18 cellular contexts compared by ENCODE assay signal in the genomic region with DNA sequence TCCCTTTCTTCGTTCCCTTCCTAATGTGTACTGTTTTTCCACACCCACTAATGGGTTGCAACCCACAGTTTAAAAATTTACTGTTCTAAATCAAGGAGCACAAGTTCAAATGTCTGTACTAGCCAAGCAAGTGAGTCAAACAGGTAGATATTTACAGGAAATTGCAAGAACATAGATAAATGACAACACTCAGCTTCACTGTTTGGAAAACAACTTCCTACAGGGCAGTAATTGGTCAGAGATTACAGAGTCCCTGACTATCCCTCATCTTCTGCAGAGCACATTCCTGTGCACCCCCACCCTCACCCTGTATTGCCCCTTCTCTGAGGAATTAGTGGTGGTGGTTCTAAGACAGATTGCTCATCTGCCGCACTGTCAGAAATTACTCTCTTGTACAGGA. TPM values are rescaled to one million over a fixed set of nuclear protein-coding genes. Genes with fewer than 3 reads are reported as not detected.
DNase-seq lines count a peak whose midpoint lies in the region; ATAC-seq, FAIRE-seq and TF ChIP-seq lines count a peak whose summit lies in the region.
"Had no signal": no experiment of that assay in that cellular context is flagged by ENCODE, and none has a peak within 500 bp of the region (broad histone marks: within the 10 kb centered on the region; RNA-seq: fewer than 3 reads in every experiment).

No MANE protein-coding gene starts in this region.

- H3K4me2 ChIP-seq in H9 (ENCODE audit: insufficient read depth, insufficient read length, low read length) = peak overlapping the region; percentile 57

- no peak overlapping the region for H4K91ac ChIP-seq in H9 (ENCODE audit: insufficient read length, low read depth, low read length)

- peaks cover 8% of the 10 kb centered on the region for H3K23me2 ChIP-seq in H9 (ENCODE audit: insufficient read length, low read depth, low read length, poor library complexity, severe bottlenecking)

- H3K27me3 ChIP-seq in H9 (ENCODE audit: insufficient read depth, low read length) (no peaks in the 10 kb centered on the region), right lobe of liver (no peaks in the 10 kb centered on the region)

- H3K36me3 Mint-ChIP-seq in H9 (ENCODE audit: insufficient read depth in 1 of 3, low read depth in 3 of 3) = peaks cover 15 to 30% (median 18%) of the 10 kb centered on the region in 3 experiments; a peak in 6 of 7 replicates
- H3K36me3 Mint-ChIP-seq: stimulated activated effector memory CD8-positive, alpha-beta T cell treated with anti-CD3 and anti-CD28 coated beads, Interleukin-12 subunit alpha, Interleukin-12 subunit beta, amount 100 ng/mL, for 72 hours had no signal

- FAIRE-seq in D721Med (lab: Jason Lieb, UNC) = no peak
- FAIRE-seq: RCC 7860 had no signal

- no peak overlapping the region for H4K8ac ChIP-seq in H9 (replicated peaks; ENCODE audit: insufficient read length, low read depth, low read length)

- peaks cover 24 to 49% of the 10 kb centered on the region in 2 experiments for H3K4me1 Mint-ChIP-seq in H9
- H3K4me1 Mint-ChIP-seq: stimulated activated effector memory CD8-positive, alpha-beta T cell treated with anti-CD3 and anti-CD28 coated beads, Interleukin-12 subunit alpha, Interleukin-12 subunit beta, amount 100 ng/mL, for 72 hours had no signal

- H3K27ac ChIP-seq in H9 (ENCODE audit: insufficient read length, low read depth, low read length) = no peak overlapping the region
- H3K27ac ChIP-seq in right lobe of liver = peak overlapping the region; percentile 73 to 92 (median 81)
- H3K27ac ChIP-seq: parathyroid adenoma had no signal

- DNase-seq in H9 (no peak), cerebellar cortex (ENCODE audit: low spot score) (peak; percentile 29), right lobe of liver (no peak), skeletal muscle cell (ENCODE audit: low read depth) (no peak), SKM-1 treated with dmso at 0.1 percent for 144 hours (lab: John Stamatoyannopoulos, UW; ENCODE audit: unreplicated experiment) (no peak), D721Med (ENCODE audit: insufficient read length, low spot score) (no peak), UCSD-AML1 (lab: John Stamatoyannopoulos, UW; ENCODE audit: unreplicated experiment) (no peak)
- DNase-seq: activated naive CD4-positive, alpha-beta T cell treated with anti-CD3 and anti-CD28 coated beads, Interleukin-2, amount 50 U/mL, for 16 hours; cortex of kidney; left cardiac atrium; NCI-H1092 treated with DMSO at 0.1 percent for 48 hours; stimulated activated CD4-positive, alpha-beta T cell treated with anti-CD3 and anti-CD28 coated beads, Interleukin-2, amount 100 ng/mL, for 48 hours had no signal

- no peaks in the 10 kb centered on the region for H3K27me3 Mint-ChIP-seq in H9 (ENCODE audit: low read depth)

- H2AK5ac ChIP-seq in H9 (ENCODE audit: insufficient read length, low read length) = no peak overlapping the region

- H2BK120ac ChIP-seq in H9 (ENCODE audit: low read depth, low read length, poor library complexity, severe bottlenecking) = no peak overlapping the region

- TF ChIP-seq POLR2A in right lobe of liver (IDR thresholded peaks at IDR 0.05) = no peak

- TF ChIP-seq CTCF in H9 (conservative IDR thresholded peaks at IDR 0.05) (no peak), right lobe of liver (IDR thresholded peaks at IDR 0.05) (no peak), D721Med (IDR thresholded peaks at IDR 0.05; ENCODE audit: insufficient read depth, missing control alignments) (no peak)

- H3K27ac Mint-ChIP-seq in H9 = peak overlapping the region in 1 of 3 experiments; percentile 54; a peak in 3 of 7 replicates
- H3K27ac Mint-ChIP-seq: stimulated activated effector memory CD8-positive, alpha-beta T cell treated with anti-CD3 and anti-CD28 coated beads, Interleukin-12 subunit alpha, Interleukin-12 subunit beta, amount 100 ng/mL, for 72 hours had no signal

- H3K4me3 ChIP-seq in right lobe of liver = peak overlapping the region; percentile 57 to 75 (median 68)
- H3K4me3 ChIP-seq in skeletal muscle cell (ENCODE audit: low read depth, low read length) = peak overlapping the region; percentile 43

- H3K36me3 ChIP-seq in right lobe of liver = peaks cover 0 to 39% (median 14%) of the 10 kb centered on the region in 4 donors

- no peaks in the 10 kb centered on the region for H3K9me3 Mint-ChIP-seq in H9
- H3K9me3 Mint-ChIP-seq: stimulated activated effector memory CD8-positive, alpha-beta T cell treated with anti-CD3 and anti-CD28 coated beads, Interleukin-12 subunit alpha, Interleukin-12 subunit beta, amount 100 ng/mL, for 72 hours had no signal

- H3K4me1 ChIP-seq in H9 (ENCODE audit: insufficient read depth, low read length) = peaks cover 4% of the 10 kb centered on the region; the same call in 1 of the 2 replicates
- H3K4me1 ChIP-seq in right lobe of liver = peaks cover 0 to 37% (median 13%) of the 10 kb centered on the region in 4 donors
- H3K4me1 ChIP-seq: parathyroid adenoma had no signal

- H2BK12ac ChIP-seq in H9 (ENCODE audit: insufficient read length, low read depth, low read length) = no peak overlapping the region

- no peaks in the 10 kb centered on the region for H4K20me1 ChIP-seq in H9 (ENCODE audit: control insufficient read depth, insufficient read depth, insufficient read length)

- H2AFZ ChIP-seq in H9 (ENCODE audit: low read length) = no peak overlapping the region
- H2AFZ ChIP-seq: parathyroid adenoma had no signal

- WGBS in H9 (ENCODE audit: extremely low coverage, insufficient read length, low lambda C conversion rate) = no CpG with 5 or more reads among the region's 2 CpGs
- WGBS in right lobe of liver (ENCODE audit: insufficient coverage, low coverage, low lambda C conversion rate, missing lambda C conversion rate) = 46% methylated on average over 2 of the region's 2 CpGs

- H3K4ac ChIP-seq in H9 (ENCODE audit: low read depth, low read length) = no peak overlapping the region

- H3K14ac ChIP-seq in H9 (ENCODE audit: insufficient read depth, low read length) = no peak overlapping the region

- H2BK15ac ChIP-seq in H9 (ENCODE audit: low read depth, low read length) = no peak overlapping the region

- no peak overlapping the region for H3K9ac ChIP-seq in H9 (ENCODE audit: extremely low read depth, insufficient read length, low read length)
- H3K9ac ChIP-seq: parathyroid adenoma had no signal

- no peaks in the 10 kb centered on the region for H3K79me1 ChIP-seq in H9 (ENCODE audit: insufficient read depth, low read depth, low read length, poor library complexity, severe bottlenecking)

- ATAC-seq in right lobe of liver = peak in 1 of 4 donors; percentile 11
- no peak for ATAC-seq in GM18909 (IDR thresholded peaks at IDR 0.05; ENCODE audit: poor library complexity, unreplicated experiment)
- ATAC-seq: HCT116; stimulated activated effector memory CD8-positive, alpha-beta T cell treated with anti-CD3 and anti-CD28 coated beads, Interleukin-12 subunit alpha, Interleukin-12 subunit beta, amount 100 ng/mL, for 72 hours had no signal

- H3T11ph ChIP-seq in H9 (ENCODE audit: low read length) = no peak overlapping the region

- no peaks in the 10 kb centered on the region for H3K79me2 ChIP-seq in H9 (ENCODE audit: insufficient read depth, low read length)
- H3K79me2 ChIP-seq: parathyroid adenoma had no signal

- no peak overlapping the region for H2BK5ac ChIP-seq in H9 (ENCODE audit: insufficient read length, low read length)

- no peak overlapping the region for H4K5ac ChIP-seq in H9 (ENCODE audit: insufficient read length, low read depth, low read length)

- no peak overlapping the region for H3K56ac ChIP-seq in H9 (ENCODE audit: insufficient read length, low read depth, low read length)

- H3K18ac ChIP-seq in H9 (ENCODE audit: insufficient read length, low read depth, low read length) = no peak overlapping the region

- peak overlapping the region in 1 of 2 experiments; percentile 79; a peak in 3 of 5 replicates for H3K4me3 Mint-ChIP-seq in H9
- H3K4me3 Mint-ChIP-seq: stimulated activated effector memory CD8-positive, alpha-beta T cell treated with anti-CD3 and anti-CD28 coated beads, Interleukin-12 subunit alpha, Interleukin-12 subunit beta, amount 100 ng/mL, for 72 hours had no signal

- H2BK20ac ChIP-seq in H9 (ENCODE audit: low read depth, low read length, poor library complexity, severe bottlenecking) = no peak overlapping the region

- no peak overlapping the region for H3K23ac ChIP-seq in H9 (ENCODE audit: insufficient read length, low read depth, low read length)

- H3K9me3 ChIP-seq in H9 (ENCODE audit: control insufficient read depth, low read depth, low read length) = no peaks in the 10 kb centered on the region
- no peaks in the 10 kb centered on the region for H3K9me3 ChIP-seq in right lobe of liver

- intact Hi-C loops in right lobe of liver (cut with DNase I) = no loop called here

RNA-seq across cellular contexts. Expression of a gene that starts 1.9 kb away (rescaled TPM):
- total RNA-seq in H9 (2021) (35.2 and 37.9 TPM in 2 replicates), right lobe of liver (1,000 to 10,000 TPM; 1,903 to 2,571 (median 2,194) TPM)
- total RNA-seq: NCI-H460 had no signal

RNA-seq across cellular contexts. Expression of a gene that starts 31.9 kb away (rescaled TPM):
- total RNA-seq in H9 (2021) = 38.2 and 38.9 TPM in 2 replicates
- total RNA-seq in right lobe of liver = 100 to 1,000 TPM in 1 of 6 experiments, 10 to 100 TPM in 5; 36.6 to 124 (median 58.6) TPM

RNA-seq across cellular contexts. Expression of a gene that starts 50.3 kb away (rescaled TPM):
- total RNA-seq in H9 (2021) (0.13 TPM in 1 of 2 replicates, not detected in the other), right lobe of liver (under 1 TPM in 4 of 6 experiments, not detected in 2; 0.06 to 0.84 (median 0.30) TPM)
- total RNA-seq: NCI-H460 had no signal

RNA-seq across cellular contexts. Expression of a gene that starts 58.2 kb away (rescaled TPM):
- 35.5 and 37.4 TPM in 2 replicates for total RNA-seq in H9 (2021)
- total RNA-seq in right lobe of liver = 1 to 10 TPM; 5.6 to 9.2 (median 6.8) TPM

Comparison
In these comparisons a context has a peak if more than half of its experiments do, and no peak if none do; other contexts are left out.
1. RNA of a gene that starts 1.9 kb away (total RNA-seq): 1,903 to 2,571 TPM in right lobe of liver; 35.2 to 37.9 TPM in H9; every median in the first group is over 10 times any median in the second.